In the genomic region with DNA sequence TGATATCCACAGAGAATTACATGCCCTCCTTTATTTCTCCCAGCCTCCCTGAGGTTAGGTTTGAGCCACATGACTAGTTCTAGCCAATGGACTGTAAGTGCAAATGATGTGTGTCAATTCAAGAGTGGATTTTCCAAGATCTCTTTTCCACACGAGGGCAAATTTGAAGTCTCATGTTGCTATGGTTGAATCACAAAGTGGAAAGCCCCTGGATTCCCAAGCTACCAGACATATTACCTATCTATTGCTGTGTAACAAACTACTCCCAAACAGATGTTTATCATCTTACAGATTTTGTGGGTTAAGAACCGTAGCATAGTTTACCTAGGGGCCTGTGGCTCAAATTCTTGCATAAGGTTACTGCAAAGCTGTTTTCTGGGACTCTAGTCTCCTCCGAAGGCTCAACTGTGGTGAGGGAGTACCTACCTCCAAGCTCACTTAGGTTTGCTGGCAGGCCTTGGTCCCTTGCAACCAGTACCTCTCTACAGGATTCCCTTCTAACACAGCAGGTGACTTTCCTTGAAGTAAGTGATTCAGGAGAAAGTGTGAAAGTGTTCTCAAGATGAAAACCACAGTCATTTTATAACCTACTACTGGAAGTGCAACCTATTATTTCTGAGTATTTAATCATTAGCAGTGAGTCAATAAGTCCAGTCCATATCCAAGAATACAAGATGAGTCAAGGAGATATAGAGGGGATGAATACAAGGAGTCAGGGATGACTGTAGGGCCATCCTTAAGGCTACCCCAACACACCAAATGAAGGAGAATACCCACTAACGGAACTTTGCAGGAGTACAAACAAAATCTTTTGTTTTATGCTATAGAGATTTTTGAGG, we compare ENCODE assay signal across 13 cellular contexts.
DNase-seq lines count a peak whose midpoint lies in the region; ATAC-seq and TF ChIP-seq lines count a peak whose summit lies in the region.
"Had no signal": no experiment of that assay in that cellular context is flagged by ENCODE, and none has a peak within 500 bp of the region (broad histone marks: within the 10 kb centered on the region; RNA-seq: fewer than 3 reads in every experiment).

No MANE protein-coding gene starts in this region.

- no peaks in the 10 kb centered on the region for H3K9me3 ChIP-seq in CD8-positive, alpha-beta T cell (ENCODE audit: low read length)
- H3K9me3 ChIP-seq in stomach, result no peaks in the 10 kb centered on the region
- H3K9me3 ChIP-seq in vagina, result no peaks in the 10 kb centered on the region
- H3K9me3 ChIP-seq: Caco-2 had no signal

- no peak for TF ChIP-seq POLR2A in stomach (IDR thresholded peaks at IDR 0.05)
- no peak for TF ChIP-seq POLR2A in vagina (IDR thresholded peaks at IDR 0.05)

- no peaks in the 10 kb centered on the region for H3K27me3 Mint-ChIP-seq in CD8-positive, alpha-beta T cell (ENCODE audit: low read depth)
- H3K27me3 Mint-ChIP-seq in central memory CD8-positive, alpha-beta T cell, result no peaks in the 10 kb centered on the region

- TF ChIP-seq CTCF in CD8-positive, alpha-beta T cell (IDR thresholded peaks at IDR 0.05), result no peak
- no peak for TF ChIP-seq CTCF in stomach (IDR thresholded peaks at IDR 0.05)
- no peak for TF ChIP-seq CTCF in vagina (IDR thresholded peaks at IDR 0.05)

- H3K27ac ChIP-seq in CD8-positive, alpha-beta T cell (ENCODE audit: low read depth, low read length), result no peak overlapping the region
- no peak overlapping the region for H3K27ac ChIP-seq in stomach
- H3K27ac ChIP-seq in vagina, result no peak overlapping the region
- H3K27ac ChIP-seq: PC-9 had no signal

- H3K4me1 Mint-ChIP-seq in CD8-positive, alpha-beta T cell (ENCODE audit: low read depth), result peaks cover 57% of the 10 kb centered on the region
- H3K4me1 Mint-ChIP-seq in central memory CD8-positive, alpha-beta T cell, result peaks cover 63% of the 10 kb centered on the region
- H3K4me1 Mint-ChIP-seq: mesothelial cell of epicardium had no signal

- POLR2A ChIA-PET in CD8-positive, alpha-beta T cell (lab: Charles Lee), result no interaction called here

- ATAC-seq in CD8-positive, alpha-beta T cell, result no peak
- peak; percentile 14 for ATAC-seq in GM18873 (IDR thresholded peaks at IDR 0.05; ENCODE audit: low FRiP score, unreplicated experiment)
- ATAC-seq in HG03460 (IDR thresholded peaks at IDR 0.05; ENCODE audit: unreplicated experiment), result peak; percentile 28
- ATAC-seq in central memory CD8-positive, alpha-beta T cell (replicated peaks; ENCODE audit: extremely low read depth, poor library complexity, severe bottlenecking), result no peak
- ATAC-seq in GM21825 (IDR thresholded peaks at IDR 0.05; ENCODE audit: unreplicated experiment), result no peak
- ATAC-seq in left cardiac atrium, result no peak

- H3K4me3 ChIP-seq in CD8-positive, alpha-beta T cell (ENCODE audit: low read depth, low read length), result no peak overlapping the region
- H3K4me3 ChIP-seq in stomach (no peak overlapping the region), vagina (no peak overlapping the region)
- H3K4me3 ChIP-seq: PC-9 had no signal

- no peaks in the 10 kb centered on the region for H3K36me3 ChIP-seq in CD8-positive, alpha-beta T cell (ENCODE audit: insufficient read depth, low read length)
- H3K36me3 ChIP-seq in stomach (no peaks in the 10 kb centered on the region), vagina (no peaks in the 10 kb centered on the region)

- peaks cover 37% of the 10 kb centered on the region for H3K4me1 ChIP-seq in CD8-positive, alpha-beta T cell (ENCODE audit: insufficient read depth, low read length)
- no peaks in the 10 kb centered on the region for H3K4me1 ChIP-seq in stomach
- no peaks in the 10 kb centered on the region for H3K4me1 ChIP-seq in vagina
- H3K4me1 ChIP-seq: Caco-2 had no signal

- no peak for DNase-seq in CD8-positive, alpha-beta T cell
- no peak for DNase-seq in central memory CD8-positive, alpha-beta T cell (ENCODE audit: low spot score in 2 of 2)
- DNase-seq in left cardiac atrium (no peak), stomach (no peak), vagina (ENCODE audit: extremely low spot score in 2 of 2) (no peak)
- DNase-seq: amygdala, Caco-2, NCI-H1930, PC-9 had no signal

- no peaks in the 10 kb centered on the region for H3K9me3 Mint-ChIP-seq in CD8-positive, alpha-beta T cell
- H3K9me3 Mint-ChIP-seq in central memory CD8-positive, alpha-beta T cell, result no peaks in the 10 kb centered on the region
- H3K9me3 Mint-ChIP-seq: mesothelial cell of epicardium had no signal

- CTCF ChIA-PET in CD8-positive, alpha-beta T cell (lab: Charles Lee), result no interaction called here

- intact Hi-C loops in CD8-positive, alpha-beta T cell (cut with DNase I, micrococcal nuclease), result no loop called here
- intact Hi-C loops in left cardiac atrium (cut with DNase I) (no loop called here), stomach (cut with DNase I; ENCODE audit: low total_unique reads) (no loop called here), vagina (cut with DNase I) (no loop called here)

- TF ChIP-seq EP300 in stomach (IDR thresholded peaks at IDR 0.05), result no peak

- no peaks in the 10 kb centered on the region for H3K36me3 Mint-ChIP-seq in CD8-positive, alpha-beta T cell
- H3K36me3 Mint-ChIP-seq in central memory CD8-positive, alpha-beta T cell (ENCODE audit: insufficient read depth), result peaks cover 3% of the 10 kb centered on the region
- H3K36me3 Mint-ChIP-seq: mesothelial cell of epicardium had no signal

- no peaks in the 10 kb centered on the region for H3K27me3 ChIP-seq in CD8-positive, alpha-beta T cell (ENCODE audit: insufficient read depth, low read length)
- H3K27me3 ChIP-seq in stomach (no peaks in the 10 kb centered on the region), vagina (no peaks in the 10 kb centered on the region)

- H3K4me3 Mint-ChIP-seq in CD8-positive, alpha-beta T cell, result no peak overlapping the region
- no peak overlapping the region for H3K4me3 Mint-ChIP-seq in central memory CD8-positive, alpha-beta T cell
- H3K4me3 Mint-ChIP-seq: mesothelial cell of epicardium had no signal

- 79 to 82% (median 81%) methylated on average over 4 of the region's 4 CpGs for WGBS in stomach, 5 donors

- peak overlapping the region; percentile 50 for H3K27ac Mint-ChIP-seq in CD8-positive, alpha-beta T cell
- H3K27ac Mint-ChIP-seq in central memory CD8-positive, alpha-beta T cell (ENCODE audit: low read depth), result peak overlapping the region; percentile 79
- H3K27ac Mint-ChIP-seq: mesothelial cell of epicardium had no signal

Comparison
In these comparisons a context has a peak if more than half of its experiments do, and no peak if none do; other contexts are left out.
1. ATAC-seq: peak in GM18873 (single experiment) and HG03460 (single experiment); none in CD8-positive, alpha-beta T cell (single experiment), central memory CD8-positive, alpha-beta T cell (single experiment), GM21825 (single experiment) and left cardiac atrium (0 of 2).